Comparison of ENCODE assay signal across 13 cellular contexts in genomic region chr5:130206686-130207085, GRCh38.
A peak's percentile ranks its signal among the peaks of the same experiment; 100 is the strongest.
DNase-seq lines count a peak whose midpoint lies in the region; ATAC-seq, FAIRE-seq and TF ChIP-seq lines count a peak whose summit lies in the region.
"Had no signal": no experiment of that assay in that cellular context is flagged by ENCODE, and none has a peak within 500 bp of the region (broad histone marks: within the 10 kb centered on the region; RNA-seq: fewer than 3 reads in every experiment).

No MANE protein-coding gene starts in this region.

- no peak overlapping the region for H4K12ac ChIP-seq in trophoblast cell (ENCODE audit: low read depth, low read length)

- H3K4me3 ChIP-seq in PC-3 (ENCODE audit: low read length): no peak overlapping the region
- no peak overlapping the region for H3K4me3 ChIP-seq in epithelial cell of esophagus (ENCODE audit: low read length)
- H3K4me3 ChIP-seq in trophoblast cell (ENCODE audit: low read depth, low read length): no peak overlapping the region
- H3K4me3 ChIP-seq: BLaER1 treated with 17β-estradiol and CSF1 and Interleukin-3, amounts not matched to agents 10 nM and 100 nM had no signal

- TF ChIP-seq CTCF in PC-3 (conservative IDR thresholded peaks at IDR 0.05; ENCODE audit: low read depth, low read length) (no peak), epithelial cell of esophagus (IDR thresholded peaks at IDR 0.05; ENCODE audit: insufficient read depth, low read depth, low read length, missing control alignments) (no peak)

- H3K79me2 ChIP-seq in PC-3 (ENCODE audit: low read length) (no peaks in the 10 kb centered on the region), trophoblast cell (ENCODE audit: control insufficient read depth, insufficient read depth, low read length, poor library complexity) (no peaks in the 10 kb centered on the region)

- no peak overlapping the region for H3K27ac ChIP-seq in PC-3 (ENCODE audit: low read length)
- no peak overlapping the region for H3K27ac ChIP-seq in trophoblast cell (ENCODE audit: low read depth, low read length)
- H3K27ac ChIP-seq: BLaER1 treated with 17β-estradiol and CSF1 and Interleukin-3, amounts not matched to agents 10 nM and 100 nM had no signal

- H3K9ac ChIP-seq in PC-3 (ENCODE audit: low read length) (no peak overlapping the region), trophoblast cell (ENCODE audit: low read length) (no peak overlapping the region)
- H3K9ac ChIP-seq: BLaER1 treated with 17β-estradiol and CSF1 and Interleukin-3, amounts not matched to agents 10 nM and 100 nM had no signal

- H3K9me3 ChIP-seq in PC-3 (ENCODE audit: low read length) (no peaks in the 10 kb centered on the region), trophoblast cell (ENCODE audit: insufficient read depth, low read depth, low read length) (peaks cover 2% of the 10 kb centered on the region)

- no peak overlapping the region for H3K23ac ChIP-seq in trophoblast cell (ENCODE audit: low read length)

- H3K4me2 ChIP-seq in PC-3 (ENCODE audit: low read length) (no peak overlapping the region), trophoblast cell (ENCODE audit: low read length) (no peak overlapping the region)
- H3K4me2 ChIP-seq: BLaER1 treated with 17β-estradiol and CSF1 and Interleukin-3, amounts not matched to agents 10 nM and 100 nM had no signal

- H2AK5ac ChIP-seq in trophoblast cell (ENCODE audit: low read length): no peak overlapping the region

- no peak overlapping the region for H2BK5ac ChIP-seq in trophoblast cell (ENCODE audit: low read depth, low read length, poor library complexity)

- H3K14ac ChIP-seq in trophoblast cell (ENCODE audit: low read length): no peak overlapping the region

- H3K27me3 ChIP-seq in PC-3 (ENCODE audit: low read length) (no peaks in the 10 kb centered on the region), trophoblast cell (ENCODE audit: insufficient read depth, low read length) (no peaks in the 10 kb centered on the region)
- H3K27me3 ChIP-seq: BLaER1 treated with 17β-estradiol and CSF1 and Interleukin-3, amounts not matched to agents 10 nM and 100 nM had no signal

- POLR2A ChIA-PET in PC-3 (lab: Charles Lee; ENCODE audit: unreplicated experiment): no interaction called here

- ATAC-seq in PC-3: no peak
- ATAC-seq in HG03432 (IDR thresholded peaks at IDR 0.05; ENCODE audit: unreplicated experiment): no peak

- no peak overlapping the region for H3K18ac ChIP-seq in trophoblast cell (ENCODE audit: low read length)

- no peaks in the 10 kb centered on the region for H3F3A ChIP-seq in PC-3 (ENCODE audit: low read length, unreplicated experiment)

- no peaks in the 10 kb centered on the region; the same call in 1 of the 2 replicates for H3K4me1 ChIP-seq in PC-3 (ENCODE audit: insufficient read depth, low read length)
- no peaks in the 10 kb centered on the region for H3K4me1 ChIP-seq in trophoblast cell (ENCODE audit: control insufficient read depth in 1 of 2, insufficient read depth in 2 of 2, low read length in 2 of 2)

- H2AFZ ChIP-seq in PC-3 (ENCODE audit: low read length) (no peak overlapping the region), trophoblast cell (ENCODE audit: insufficient read depth, low read length, poor library complexity) (no peak overlapping the region)

- intact Hi-C loops in PC-3 (cut with micrococcal nuclease): no loop called here

- H4K8ac ChIP-seq in trophoblast cell (ENCODE audit: low read depth, low read length): no peak overlapping the region

- no peaks in the 10 kb centered on the region for H3K9me2 ChIP-seq in PC-3 (replicated peaks; ENCODE audit: low read length)

- no peak for FAIRE-seq in frontal cortex (lab: Jason Lieb, UNC)

- peaks cover 2% of the 10 kb centered on the region for H3K79me1 ChIP-seq in trophoblast cell (ENCODE audit: low read length)

- no peak overlapping the region for H4K91ac ChIP-seq in trophoblast cell (ENCODE audit: low read depth, low read length)

- no CpG with 5 or more reads among the region's 2 CpGs for WGBS in trophoblast cell (ENCODE audit: extremely low coverage, insufficient coverage, insufficient read length)

- DNase-seq in PC-3: peak; percentile 24
- peak; percentile 3 for DNase-seq in amniotic epithelial cell (ENCODE audit: low read depth)
- DNase-seq in epithelial cell of esophagus (ENCODE audit: low read depth): peak; percentile 47
- DNase-seq in trophoblast cell: peak; percentile 13 to 85
- no peak for DNase-seq in frontal cortex (ENCODE audit: low spot score in 2 of 2)
- no peak for DNase-seq in iPS-NIHi11 (ENCODE audit: low spot score)
- DNase-seq: ACHN; CD4-positive, CD25-positive, alpha-beta regulatory T cell; DMS53; GF-D8; H7 had no signal

- no peak overlapping the region for H2BK12ac ChIP-seq in trophoblast cell (ENCODE audit: low read length)

- H3K36me3 ChIP-seq in PC-3 (ENCODE audit: low read depth, low read length) (no peaks in the 10 kb centered on the region), trophoblast cell (ENCODE audit: control insufficient read depth in 1 of 2, insufficient read depth in 2 of 2, low read length in 2 of 2) (no peaks in the 10 kb centered on the region)
- H3K36me3 ChIP-seq: BLaER1 treated with 17β-estradiol and CSF1 and Interleukin-3, amounts not matched to agents 10 nM and 100 nM had no signal

- CTCF ChIA-PET in PC-3 (lab: Charles Lee): no interaction called here

- BruUV-seq in PC-3 (replicated peaks; lab: Mats Ljungman, UMichigan): no TSS peak

- no peak overlapping the region for H3K4ac ChIP-seq in trophoblast cell (ENCODE audit: low read depth, low read length)

- H2BK120ac ChIP-seq in trophoblast cell (ENCODE audit: insufficient read depth, low read length, poor library complexity): no peak overlapping the region

- no peaks in the 10 kb centered on the region for H4K20me1 ChIP-seq in PC-3 (ENCODE audit: low read length)
- H4K20me1 ChIP-seq: BLaER1 treated with 17β-estradiol and CSF1 and Interleukin-3, amounts not matched to agents 10 nM and 100 nM had no signal

Comparison
In these comparisons a context has a peak if more than half of its experiments do, and no peak if none do; other contexts are left out.
1. DNase-seq: peak in PC-3 (single experiment), amniotic epithelial cell (single experiment), epithelial cell of esophagus (single experiment) and trophoblast cell (2 of 2); none in frontal cortex (0 of 2) and iPS-NIHi11 (single experiment).